In genomic region chr18:25517881-25518715, GRCh38 we compare ENCODE assay signal across 15 cellular contexts.
DNase-seq lines count a peak whose midpoint lies in the region; ATAC-seq and TF ChIP-seq lines count a peak whose summit lies in the region.
"Had no signal": no experiment of that assay in that cellular context is flagged by ENCODE, and none has a peak within 500 bp of the region (broad histone marks: within the 10 kb centered on the region; RNA-seq: fewer than 3 reads in every experiment).

No MANE protein-coding gene starts in this region.

- H3K9me3 Mint-ChIP-seq in activated naive CD4-positive, alpha-beta T cell treated with anti-CD3 and anti-CD28 coated beads, Interleukin-2, amount 10 ng/mL, durations not matched to agents 7 days and 5 days, result no peaks in the 10 kb centered on the region

- peaks cover 34% of the 10 kb centered on the region for H3F3A ChIP-seq in SU-DHL-6 (ENCODE audit: insufficient read depth)

- DNase-seq in GM12865 (ENCODE audit: low read depth), result peak; percentile 18
- DNase-seq in activated naive CD4-positive, alpha-beta T cell treated with anti-CD3 and anti-CD28 coated beads, Interleukin-2, amount 10 ng/mL, durations not matched to agents 7 days and 5 days, result no peak
- DNase-seq in SHP77 (lab: John Stamatoyannopoulos, UW), result no peak
- DNase-seq in NCI-H2107 treated with DMSO at 0.1 percent for 48 hours (lab: John Stamatoyannopoulos, UW; ENCODE audit: unreplicated experiment), result no peak
- no peak for DNase-seq in lower lobe of right lung
- DNase-seq: activated CD4-positive, alpha-beta T cell treated with anti-CD3 and anti-CD28 coated beads for 36 hours; amniotic stem cell; left colon had no signal

- CTCF ChIA-PET in activated naive CD4-positive, alpha-beta T cell treated with anti-CD3 and anti-CD28 coated beads, Interleukin-2, amount 10 ng/mL, durations not matched to agents 7 days and 5 days (lab: Charles Lee), result no interaction called here

- no peak overlapping the region for H3K27ac Mint-ChIP-seq in activated naive CD4-positive, alpha-beta T cell treated with anti-CD3 and anti-CD28 coated beads, Interleukin-2, amount 10 ng/mL, durations not matched to agents 7 days and 5 days
- H3K27ac Mint-ChIP-seq: activated CD4-positive, alpha-beta T cell treated with anti-CD3 and anti-CD28 coated beads for 36 hours had no signal

- H2AFZ ChIP-seq in SU-DHL-6 (ENCODE audit: low read depth, low read length, severe bottlenecking), result peak overlapping the region; percentile 76

- H3K36me3 Mint-ChIP-seq in activated naive CD4-positive, alpha-beta T cell treated with anti-CD3 and anti-CD28 coated beads, Interleukin-2, amount 10 ng/mL, durations not matched to agents 7 days and 5 days, result no peaks in the 10 kb centered on the region

- H3K27ac ChIP-seq in SU-DHL-6 (ENCODE audit: low read depth, low read length), result peak overlapping the region; percentile 91
- no peak overlapping the region for H3K27ac ChIP-seq in lower lobe of right lung
- H3K27ac ChIP-seq: C4-2B, skin epidermis had no signal

- H3K27me3 ChIP-seq in SU-DHL-6 (ENCODE audit: low read length) (no peaks in the 10 kb centered on the region), lower lobe of right lung (ENCODE audit: low read depth) (no peaks in the 10 kb centered on the region)

- no peaks in the 10 kb centered on the region for H3K27me3 Mint-ChIP-seq in activated naive CD4-positive, alpha-beta T cell treated with anti-CD3 and anti-CD28 coated beads, Interleukin-2, amount 10 ng/mL, durations not matched to agents 7 days and 5 days
- H3K27me3 Mint-ChIP-seq: activated CD4-positive, alpha-beta T cell treated with anti-CD3 and anti-CD28 coated beads for 36 hours had no signal

- TF ChIP-seq CTCF in GM12865 (IDR thresholded peaks at IDR 0.05; ENCODE audit: insufficient read depth, low read depth, low read length, missing control alignments) (no peak), SU-DHL-6 (IDR thresholded peaks at IDR 0.05; ENCODE audit: insufficient read depth, low read length, poor library complexity, severe bottlenecking) (no peak), lower lobe of right lung (IDR thresholded peaks at IDR 0.05) (no peak)

- peak; percentile 43 for ATAC-seq in GM21360 (IDR thresholded peaks at IDR 0.05; ENCODE audit: unreplicated experiment)
- peak; percentile 18 for ATAC-seq in HG03060 (IDR thresholded peaks at IDR 0.05; ENCODE audit: low read depth, unreplicated experiment)
- ATAC-seq in lower lobe of right lung, result no peak
- ATAC-seq: activated CD4-positive, alpha-beta T cell treated with anti-CD3 and anti-CD28 coated beads for 36 hours; esophagus mucosa; left colon; Panc1 had no signal

- H3K4me3 ChIP-seq in GM12865 (ENCODE audit: low read depth, low read length) (no peak overlapping the region), SU-DHL-6 (ENCODE audit: insufficient read depth, low read length, poor library complexity, severe bottlenecking) (peak overlapping the region; percentile 13), lower lobe of right lung (no peak overlapping the region)
- H3K4me3 ChIP-seq: skin epidermis had no signal

- no peaks in the 10 kb centered on the region for H3K36me3 ChIP-seq in SU-DHL-6 (ENCODE audit: low read length)
- H3K36me3 ChIP-seq in lower lobe of right lung, result no peaks in the 10 kb centered on the region

- H3K4me1 Mint-ChIP-seq in activated naive CD4-positive, alpha-beta T cell treated with anti-CD3 and anti-CD28 coated beads, Interleukin-2, amount 10 ng/mL, durations not matched to agents 7 days and 5 days, result no peaks in the 10 kb centered on the region
- H3K4me1 Mint-ChIP-seq: activated CD4-positive, alpha-beta T cell treated with anti-CD3 and anti-CD28 coated beads for 36 hours had no signal

- peak overlapping the region; percentile 44 for H3K9ac ChIP-seq in SU-DHL-6 (ENCODE audit: low read length)

- no peaks in the 10 kb centered on the region for H3K79me2 ChIP-seq in SU-DHL-6 (ENCODE audit: insufficient read depth, low read length)

- peak overlapping the region; percentile 73 for H3K4me2 ChIP-seq in SU-DHL-6 (ENCODE audit: low read depth, low read length, poor library complexity, severe bottlenecking)

- no peaks in the 10 kb centered on the region for H4K20me1 ChIP-seq in SU-DHL-6 (ENCODE audit: low read depth, low read length)

- intact Hi-C loops in lower lobe of right lung (cut with DNase I), result no loop called here

- H3K9me3 ChIP-seq in SU-DHL-6 (ENCODE audit: insufficient read depth, low read length) (no peaks in the 10 kb centered on the region), lower lobe of right lung (no peaks in the 10 kb centered on the region)

- no peaks in the 10 kb centered on the region for H3K4me1 ChIP-seq in lower lobe of right lung

- H3K4me3 Mint-ChIP-seq in activated naive CD4-positive, alpha-beta T cell treated with anti-CD3 and anti-CD28 coated beads, Interleukin-2, amount 10 ng/mL, durations not matched to agents 7 days and 5 days, result no peak overlapping the region
- H3K4me3 Mint-ChIP-seq: activated CD4-positive, alpha-beta T cell treated with anti-CD3 and anti-CD28 coated beads for 36 hours had no signal

- H3K9me2 ChIP-seq in SU-DHL-6 (replicated peaks; ENCODE audit: insufficient read depth, low read length), result no peaks in the 10 kb centered on the region

Comparison
In these comparisons a context has a peak if more than half of its experiments do, and no peak if none do; other contexts are left out.
1. ATAC-seq: peak in GM21360 (single experiment) and HG03060 (single experiment); none in lower lobe of right lung (0 of 2).